In genomic region chr3:25870452-25870851, GRCh38 we compare ENCODE assay signal across 20 cellular contexts.
DNase-seq lines count a peak whose midpoint lies in the region; ATAC-seq, FAIRE-seq and TF ChIP-seq lines count a peak whose summit lies in the region.
"Had no signal": no experiment of that assay in that cellular context is flagged by ENCODE, and none has a peak within 500 bp of the region (broad histone marks: within the 10 kb centered on the region; RNA-seq: fewer than 3 reads in every experiment).

No MANE protein-coding gene starts in this region.

- DNase-seq in activated CD8-positive, alpha-beta T cell treated with anti-CD3 and anti-CD28 coated beads for 36 hours = no peak
- DNase-seq in activated CD8-positive, alpha-beta T cell treated with anti-CD3 and anti-CD28 coated beads, Interleukin-2, amount 10 ng/mL, durations not matched to agents 7 days and 5 days = no peak
- DNase-seq in MV-4-11 (lab: John Stamatoyannopoulos, UW) (peak; percentile 87), bronchial epithelial cell (ENCODE audit: low read depth) (peak; percentile 58), mesendoderm (peak; percentile 39), superior temporal gyrus (ENCODE audit: extremely low spot score) (no peak), H9 (no peak)
- DNase-seq: activated CD4-positive, alpha-beta T cell treated with anti-CD3 and anti-CD28 coated beads, Interleukin-2, amount 50 U/mL, for 48 hours; amygdala; C1 segment of cervical spinal cord; effector memory CD4-positive, alpha-beta T cell; gastrocnemius medialis; left colon; NCI-H187 treated with DMSO at 0.1 percent for 48 hours; stimulated activated CD8-positive, alpha-beta memory T cell treated with anti-CD3 and anti-CD28 coated beads, Interleukin-4, amount 100 ng/mL, for 48 hours; T-cell had no signal

- no peak overlapping the region for H4K5ac ChIP-seq in mesendoderm (ENCODE audit: low read length)
- H4K5ac ChIP-seq in H9 (ENCODE audit: insufficient read length, low read depth, low read length) = no peak overlapping the region

- no peak overlapping the region for H3K27ac ChIP-seq in mesendoderm (ENCODE audit: low read depth, low read length)
- H3K27ac ChIP-seq in H9 (ENCODE audit: insufficient read length, low read depth, low read length) = no peak overlapping the region
- H3K27ac ChIP-seq: gastrocnemius medialis had no signal

- H2BK20ac ChIP-seq in H9 (ENCODE audit: low read depth, low read length, poor library complexity, severe bottlenecking) = no peak overlapping the region

- H3K79me1 ChIP-seq in mesendoderm (ENCODE audit: low read length) = no peaks in the 10 kb centered on the region
- no peaks in the 10 kb centered on the region for H3K79me1 ChIP-seq in H9 (ENCODE audit: insufficient read depth, low read depth, low read length, poor library complexity, severe bottlenecking)

- H3K36me3 Mint-ChIP-seq in activated CD8-positive, alpha-beta T cell treated with anti-CD3 and anti-CD28 coated beads for 36 hours (ENCODE audit: low read depth) = peaks cover 3% of the 10 kb centered on the region
- no peaks in the 10 kb centered on the region for H3K36me3 Mint-ChIP-seq in activated CD8-positive, alpha-beta T cell treated with anti-CD3 and anti-CD28 coated beads, Interleukin-2, amount 10 ng/mL, durations not matched to agents 7 days and 5 days (ENCODE audit: low read depth)
- no peaks in the 10 kb centered on the region; a peak in 1 of 7 replicates for H3K36me3 Mint-ChIP-seq in H9 (ENCODE audit: insufficient read depth in 1 of 3, low read depth in 3 of 3)
- H3K36me3 Mint-ChIP-seq: T-cell had no signal

- no peak overlapping the region for H4K91ac ChIP-seq in H9 (ENCODE audit: insufficient read length, low read depth, low read length)

- no peak overlapping the region for H2BK12ac ChIP-seq in H9 (ENCODE audit: insufficient read length, low read depth, low read length)

- peaks cover 14% of the 10 kb centered on the region for H3K4me1 Mint-ChIP-seq in activated CD8-positive, alpha-beta T cell treated with anti-CD3 and anti-CD28 coated beads for 36 hours (ENCODE audit: low read depth)
- H3K4me1 Mint-ChIP-seq in activated CD8-positive, alpha-beta T cell treated with anti-CD3 and anti-CD28 coated beads, Interleukin-2, amount 10 ng/mL, durations not matched to agents 7 days and 5 days (ENCODE audit: low read depth) = no peaks in the 10 kb centered on the region
- peaks cover 0 to 7% of the 10 kb centered on the region in 2 experiments; a peak in 2 of 4 replicates for H3K4me1 Mint-ChIP-seq in H9

- H3K56ac ChIP-seq in mesendoderm (ENCODE audit: low read length) (no peak overlapping the region), H9 (ENCODE audit: insufficient read length, low read depth, low read length) (no peak overlapping the region)

- no peak overlapping the region for H3T11ph ChIP-seq in H9 (ENCODE audit: low read length)

- CTCF ChIA-PET in activated CD8-positive, alpha-beta T cell treated with anti-CD3 and anti-CD28 coated beads for 36 hours (lab: Charles Lee) = no interaction called here
- CTCF ChIA-PET in activated CD8-positive, alpha-beta T cell treated with anti-CD3 and anti-CD28 coated beads, Interleukin-2, amount 10 ng/mL, durations not matched to agents 7 days and 5 days (lab: Charles Lee) = no interaction called here

- H2BK5ac ChIP-seq in mesendoderm (ENCODE audit: low read length) (no peak overlapping the region), H9 (ENCODE audit: insufficient read length, low read length) (no peak overlapping the region)

- H3K14ac ChIP-seq in H9 (ENCODE audit: insufficient read depth, low read length) = no peak overlapping the region; the same call in 1 of the 2 replicates

- peak overlapping the region; percentile 43 for H3K27ac Mint-ChIP-seq in activated CD8-positive, alpha-beta T cell treated with anti-CD3 and anti-CD28 coated beads for 36 hours
- H3K27ac Mint-ChIP-seq in activated CD8-positive, alpha-beta T cell treated with anti-CD3 and anti-CD28 coated beads, Interleukin-2, amount 10 ng/mL, durations not matched to agents 7 days and 5 days = no peak overlapping the region
- H3K27ac Mint-ChIP-seq in H9 = peak overlapping the region in 1 of 3 experiments; percentile 15; a peak in 1 of 7 replicates
- H3K27ac Mint-ChIP-seq: activated T-helper 1 cell treated with anti-CD3 and anti-CD28 coated beads, Interleukin-12 subunit alpha, Interleukin-12 subunit beta, Interleukin-2, Interleukin-4 antibody, amounts not matched to agents 30 ng/mL and 10 ng/mL and 1 ng/mL, durations not matched to agents 14 hours and 24 hours and 36 hours; T-cell had no signal

- H3K9me3 Mint-ChIP-seq in activated CD8-positive, alpha-beta T cell treated with anti-CD3 and anti-CD28 coated beads for 36 hours = peaks cover 5% of the 10 kb centered on the region
- H3K9me3 Mint-ChIP-seq in activated CD8-positive, alpha-beta T cell treated with anti-CD3 and anti-CD28 coated beads, Interleukin-2, amount 10 ng/mL, durations not matched to agents 7 days and 5 days (ENCODE audit: insufficient read depth) = no peaks in the 10 kb centered on the region
- peaks cover 0 to under 1% of the 10 kb centered on the region in 2 experiments; a peak in 1 of 5 replicates for H3K9me3 Mint-ChIP-seq in H9

- no peak overlapping the region for H3K9ac ChIP-seq in mesendoderm (ENCODE audit: low read length)
- H3K9ac ChIP-seq in H9 (ENCODE audit: extremely low read depth, insufficient read length, low read length) = no peak overlapping the region

- no peak overlapping the region for H3K23ac ChIP-seq in mesendoderm (ENCODE audit: low read length)
- no peak overlapping the region for H3K23ac ChIP-seq in H9 (ENCODE audit: insufficient read length, low read depth, low read length)

- FAIRE-seq in bronchial epithelial cell (lab: Jason Lieb, UNC) = no peak
- FAIRE-seq: HepG2 had no signal

- H3K9me3 ChIP-seq in H9 (ENCODE audit: control insufficient read depth, low read depth, low read length) = no peaks in the 10 kb centered on the region
- H3K9me3 ChIP-seq: gastrocnemius medialis had no signal

- H4K20me1 ChIP-seq in H9 (ENCODE audit: control insufficient read depth, insufficient read depth, insufficient read length) = no peaks in the 10 kb centered on the region

- intact Hi-C loops in activated CD8-positive, alpha-beta T cell treated with anti-CD3 and anti-CD28 coated beads for 36 hours (cut with micrococcal nuclease) = no loop called here

- H3K4me1 ChIP-seq in mesendoderm (ENCODE audit: control insufficient read depth, low read depth, low read length) = no peaks in the 10 kb centered on the region
- no peaks in the 10 kb centered on the region for H3K4me1 ChIP-seq in H9 (ENCODE audit: insufficient read depth, low read length)
- H3K4me1 ChIP-seq: gastrocnemius medialis had no signal

- H3K79me2 ChIP-seq in mesendoderm (ENCODE audit: control insufficient read depth, insufficient read depth, low read length) (no peaks in the 10 kb centered on the region), H9 (ENCODE audit: insufficient read depth, low read length) (no peaks in the 10 kb centered on the region)

- H3K36me3 ChIP-seq in bronchial epithelial cell (ENCODE audit: control insufficient read depth, insufficient read depth, low read length) = no peaks in the 10 kb centered on the region
- H3K36me3 ChIP-seq in mesendoderm (ENCODE audit: control insufficient read depth, insufficient read depth, low read length) = no peaks in the 10 kb centered on the region
- H3K36me3 ChIP-seq: gastrocnemius medialis had no signal

- no peak for TF ChIP-seq CTCF in activated CD8-positive, alpha-beta T cell treated with anti-CD3 and anti-CD28 coated beads for 36 hours (IDR thresholded peaks at IDR 0.05)
- TF ChIP-seq CTCF in bronchial epithelial cell (IDR thresholded peaks at IDR 0.05; ENCODE audit: insufficient read depth, low read length, severe bottlenecking) (no peak), H9 (conservative IDR thresholded peaks at IDR 0.05) (no peak)

- H2AK5ac ChIP-seq in mesendoderm (ENCODE audit: low read length) (no peak overlapping the region), H9 (ENCODE audit: insufficient read length, low read length) (no peak overlapping the region)

- H3K18ac ChIP-seq in mesendoderm (ENCODE audit: low read length) = no peak overlapping the region
- no peak overlapping the region for H3K18ac ChIP-seq in H9 (ENCODE audit: insufficient read length, low read depth, low read length)

- no peaks in the 10 kb centered on the region for H3K23me2 ChIP-seq in H9 (ENCODE audit: insufficient read length, low read depth, low read length, poor library complexity, severe bottlenecking)

- H4K8ac ChIP-seq in mesendoderm (ENCODE audit: low read depth, low read length) = no peak overlapping the region
- no peak overlapping the region for H4K8ac ChIP-seq in H9 (replicated peaks; ENCODE audit: insufficient read length, low read depth, low read length)

- H2BK15ac ChIP-seq in mesendoderm (replicated peaks; ENCODE audit: low read depth) (no peak overlapping the region), H9 (ENCODE audit: low read depth, low read length) (no peak overlapping the region)

- H3K4ac ChIP-seq in mesendoderm (ENCODE audit: low read depth, low read length) = no peak overlapping the region
- H3K4ac ChIP-seq in H9 (ENCODE audit: low read depth, low read length) = no peak overlapping the region

- no peak overlapping the region for H2BK120ac ChIP-seq in mesendoderm (ENCODE audit: low read depth, low read length)
- H2BK120ac ChIP-seq in H9 (ENCODE audit: low read depth, low read length, poor library complexity, severe bottlenecking) = no peak overlapping the region

- no peak overlapping the region for H2AFZ ChIP-seq in H9 (ENCODE audit: low read length)

- peak; percentile 71 for ATAC-seq in activated CD8-positive, alpha-beta T cell treated with anti-CD3 and anti-CD28 coated beads for 36 hours
- no peak for ATAC-seq in activated CD8-positive, alpha-beta T cell treated with anti-CD3 and anti-CD28 coated beads, Interleukin-2, amount 10 ng/mL, durations not matched to agents 7 days and 5 days
- no peak for ATAC-seq in HG02623 (IDR thresholded peaks at IDR 0.05; ENCODE audit: unreplicated experiment)
- ATAC-seq: gastrocnemius medialis, HepG2, left colon, Right ventricle myocardium inferior, T-cell had no signal

- H3K4me3 ChIP-seq in bronchial epithelial cell (ENCODE audit: low read depth, low read length) (no peak overlapping the region), mesendoderm (ENCODE audit: low read length) (no peak overlapping the region)
- H3K4me3 ChIP-seq: gastrocnemius medialis had no signal

- no peak overlapping the region for H3K4me3 Mint-ChIP-seq in activated CD8-positive, alpha-beta T cell treated with anti-CD3 and anti-CD28 coated beads for 36 hours
- no peak overlapping the region for H3K4me3 Mint-ChIP-seq in activated CD8-positive, alpha-beta T cell treated with anti-CD3 and anti-CD28 coated beads, Interleukin-2, amount 10 ng/mL, durations not matched to agents 7 days and 5 days
- H3K4me3 Mint-ChIP-seq in H9 = no peak overlapping the region
- H3K4me3 Mint-ChIP-seq: activated T-helper 1 cell treated with anti-CD3 and anti-CD28 coated beads, Interleukin-12 subunit alpha, Interleukin-12 subunit beta, Interleukin-2, Interleukin-4 antibody, amounts not matched to agents 30 ng/mL and 10 ng/mL and 1 ng/mL, durations not matched to agents 14 hours and 24 hours and 36 hours; T-cell had no signal

- peaks cover 1% of the 10 kb centered on the region for H3K27me3 Mint-ChIP-seq in activated CD8-positive, alpha-beta T cell treated with anti-CD3 and anti-CD28 coated beads for 36 hours
- no peaks in the 10 kb centered on the region for H3K27me3 Mint-ChIP-seq in activated CD8-positive, alpha-beta T cell treated with anti-CD3 and anti-CD28 coated beads, Interleukin-2, amount 10 ng/mL, durations not matched to agents 7 days and 5 days (ENCODE audit: low read depth)
- no peaks in the 10 kb centered on the region for H3K27me3 Mint-ChIP-seq in H9 (ENCODE audit: low read depth)

- POLR2A ChIA-PET in activated CD8-positive, alpha-beta T cell treated with anti-CD3 and anti-CD28 coated beads for 36 hours (lab: Charles Lee) = no interaction called here
- POLR2A ChIA-PET in activated CD8-positive, alpha-beta T cell treated with anti-CD3 and anti-CD28 coated beads, Interleukin-2, amount 10 ng/mL, durations not matched to agents 7 days and 5 days (lab: Charles Lee) = no interaction called here

- H3K27me3 ChIP-seq in bronchial epithelial cell (ENCODE audit: control insufficient read depth, insufficient read depth, low read length) (no peaks in the 10 kb centered on the region), mesendoderm (ENCODE audit: insufficient read depth, low read length, poor library complexity) (no peaks in the 10 kb centered on the region), H9 (ENCODE audit: insufficient read depth, low read length) (no peaks in the 10 kb centered on the region)
- H3K27me3 ChIP-seq: gastrocnemius medialis had no signal

- H3K4me2 ChIP-seq in mesendoderm (ENCODE audit: low read length) (no peak overlapping the region), H9 (ENCODE audit: insufficient read depth, insufficient read length, low read length) (no peak overlapping the region)

Comparison
In these comparisons a context has a peak if more than half of its experiments do, and no peak if none do; other contexts are left out.
1. DNase-seq: peak in MV-4-11 (single experiment), bronchial epithelial cell (single experiment) and mesendoderm (single experiment); none in activated CD8-positive, alpha-beta T cell treated with anti-CD3 and anti-CD28 coated beads for 36 hours (single experiment), activated CD8-positive, alpha-beta T cell treated with anti-CD3 and anti-CD28 coated beads, Interleukin-2, amount 10 ng/mL, durations not matched to agents 7 days and 5 days (single experiment), superior temporal gyrus (single experiment) and H9 (single experiment).